10 cellular contexts compared by ENCODE assay signal in the genomic region with DNA sequence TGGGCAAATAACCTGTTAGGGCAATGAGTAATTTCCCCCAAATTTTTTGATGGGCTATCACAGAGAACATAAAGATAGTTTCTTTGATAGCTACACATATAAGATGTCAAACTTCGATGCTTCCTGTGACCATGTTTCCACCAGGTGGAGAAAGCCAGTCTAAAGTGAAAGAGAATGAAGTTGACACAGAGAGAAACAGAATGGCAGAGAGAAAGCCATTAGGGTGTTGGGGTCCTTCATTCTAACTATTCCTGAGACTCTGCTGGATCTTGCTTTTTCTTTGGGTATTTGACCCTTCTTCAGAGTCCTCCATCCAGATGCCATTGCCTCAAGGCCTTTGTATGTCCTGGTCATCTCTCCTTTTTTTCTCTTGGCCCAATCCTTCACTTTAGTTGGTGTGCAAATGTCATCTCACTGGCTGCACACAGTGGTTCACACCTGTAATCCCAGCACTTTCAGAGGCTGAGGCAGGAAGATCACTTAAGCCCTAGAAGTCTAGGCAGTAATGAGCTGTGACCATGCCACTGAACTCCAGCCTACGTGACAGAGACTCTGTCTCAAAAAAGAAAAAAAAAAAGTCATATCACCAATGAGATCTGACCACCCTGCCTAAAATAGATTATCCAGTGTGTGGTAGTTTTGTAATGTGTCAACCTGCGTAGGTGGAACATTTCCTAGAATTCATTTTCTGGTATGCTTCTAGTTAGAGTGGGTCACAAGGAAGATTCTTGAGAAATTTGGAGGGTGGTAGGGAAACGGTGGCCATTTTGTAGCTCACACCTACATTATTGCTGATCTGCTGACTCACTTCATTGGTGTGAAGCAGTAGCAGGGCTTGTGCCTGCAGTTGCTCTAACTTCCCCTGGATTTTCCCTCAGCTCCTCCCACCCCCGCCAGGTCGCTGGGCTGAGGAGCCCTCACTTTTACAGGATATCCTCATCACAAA. TPM values are rescaled to one million over a fixed set of nuclear protein-coding genes. Genes with fewer than 3 reads are reported as not detected.
A peak's percentile ranks its signal among the peaks of the same experiment; 100 is the strongest.
DNase-seq lines count a peak whose midpoint lies in the region; ATAC-seq and TF ChIP-seq lines count a peak whose summit lies in the region.
"Had no signal": no experiment of that assay in that cellular context is flagged by ENCODE, and none has a peak within 500 bp of the region (broad histone marks: within the 10 kb centered on the region; RNA-seq: fewer than 3 reads in every experiment).

No MANE protein-coding gene starts in this region.

- no peak overlapping the region for H3K4me2 ChIP-seq in neuronal stem cell (ENCODE audit: insufficient read depth, low read length, poor library complexity, severe bottlenecking)
- H3K4me2 ChIP-seq: BLaER1 had no signal

- H3K4me1 ChIP-seq in neuronal stem cell (ENCODE audit: control insufficient read depth in 2 of 2, insufficient read depth in 1 of 2, low read depth in 1 of 2, low read length in 2 of 2): no peaks in the 10 kb centered on the region
- H3K4me1 ChIP-seq: BLaER1, SJSA1 had no signal

- H2BK12ac ChIP-seq in neuronal stem cell (ENCODE audit: low read length): no peak overlapping the region

- no peaks in the 10 kb centered on the region for H3K79me1 ChIP-seq in neuronal stem cell (ENCODE audit: low read depth, low read length)

- TF ChIP-seq CTCF in GM10266 (IDR thresholded peaks at IDR 0.05; ENCODE audit: control insufficient read depth, insufficient read depth, low read depth, missing control alignments) (no peak), HFFc6 (IDR thresholded peaks at IDR 0.05) (no peak)

- no peaks in the 10 kb centered on the region for H3K36me3 Mint-ChIP-seq in effector memory CD8-positive, alpha-beta T cell (ENCODE audit: insufficient read depth)
- no peaks in the 10 kb centered on the region for H3K36me3 Mint-ChIP-seq in HFFc6 (ENCODE audit: low read depth)

- H2AFZ ChIP-seq in neuronal stem cell (ENCODE audit: low read length): no peak overlapping the region

- H2AK5ac ChIP-seq in neuronal stem cell (ENCODE audit: low read depth, low read length): no peak overlapping the region

- H3K4me3 Mint-ChIP-seq in effector memory CD8-positive, alpha-beta T cell: peak overlapping the region; percentile 40 to 43
- H3K4me3 Mint-ChIP-seq in HFFc6: no peak overlapping the region

- no peak overlapping the region for H2BK15ac ChIP-seq in neuronal stem cell (ENCODE audit: low read length)

- no peak overlapping the region for H3K14ac ChIP-seq in neuronal stem cell (ENCODE audit: low read length)

- no peak overlapping the region for H3K18ac ChIP-seq in neuronal stem cell (ENCODE audit: low read length)

- no peak overlapping the region for H3K4ac ChIP-seq in neuronal stem cell (ENCODE audit: low read length)

- no peak overlapping the region for H2BK5ac ChIP-seq in neuronal stem cell (ENCODE audit: low read length)

- no peak overlapping the region for H4K8ac ChIP-seq in neuronal stem cell (ENCODE audit: low read depth, low read length)

- H3K9me3 Mint-ChIP-seq in effector memory CD8-positive, alpha-beta T cell: no peaks in the 10 kb centered on the region
- no peaks in the 10 kb centered on the region for H3K9me3 Mint-ChIP-seq in HFFc6

- no peak overlapping the region for H3K4me3 ChIP-seq in neuronal stem cell (ENCODE audit: low read length in 2 of 2)
- H3K4me3 ChIP-seq: BLaER1, SJSA1 had no signal

- no peaks in the 10 kb centered on the region for H3K27me3 Mint-ChIP-seq in effector memory CD8-positive, alpha-beta T cell
- peaks cover 27% of the 10 kb centered on the region for H3K27me3 Mint-ChIP-seq in HFFc6 (ENCODE audit: insufficient read depth)

- H2BK120ac ChIP-seq in neuronal stem cell (ENCODE audit: low read depth, low read length): no peak overlapping the region

- peak overlapping the region; percentile 14 to 66 for H3K27ac Mint-ChIP-seq in effector memory CD8-positive, alpha-beta T cell
- no peak overlapping the region for H3K27ac Mint-ChIP-seq in HFFc6

- H3K9me3 ChIP-seq in neuronal stem cell (replicated peaks in 1 of 2; ENCODE audit: control insufficient read depth in 2 of 2, insufficient read depth in 1 of 2, low read depth in 1 of 2, low read length in 2 of 2): peaks cover 0 to 3% of the 10 kb centered on the region in 2 donors
- H3K9me3 ChIP-seq: BLaER1, SJSA1 had no signal

- H3K27ac ChIP-seq in neuronal stem cell (replicated peaks; ENCODE audit: low read length): no peak overlapping the region
- H3K27ac ChIP-seq: BLaER1, SJSA1 had no signal

- H4K91ac ChIP-seq in neuronal stem cell (ENCODE audit: low read depth, low read length, poor library complexity): no peak overlapping the region

- ATAC-seq in GM21576 (IDR thresholded peaks at IDR 0.05; ENCODE audit: unreplicated experiment): peak; percentile 72
- peak; percentile 52 for ATAC-seq in HG03571 (IDR thresholded peaks at IDR 0.05; ENCODE audit: unreplicated experiment)
- ATAC-seq in effector memory CD8-positive, alpha-beta T cell (replicated peaks): peak; percentile 71

- H3K9ac ChIP-seq in neuronal stem cell (ENCODE audit: low read depth, low read length, poor library complexity): no peak overlapping the region
- H3K9ac ChIP-seq: BLaER1 had no signal

- DNase-seq in GM10266 (ENCODE audit: extremely low spot score): peak; percentile 20
- peak in 1 of 3 experiments; percentile 16 for DNase-seq in effector memory CD8-positive, alpha-beta T cell
- no peak for DNase-seq in HFFc6
- no peak for DNase-seq in NCI-H146 (lab: John Stamatoyannopoulos, UW)
- no peak for DNase-seq in SK-N-DZ (ENCODE audit: low spot score)
- no peak for DNase-seq in neuronal stem cell (ENCODE audit: low spot score)

- H3K27me3 ChIP-seq in neuronal stem cell (ENCODE audit: control insufficient read depth in 3 of 3, insufficient read depth in 3 of 3, low read depth in 1 of 3, low read length in 3 of 3): no peaks in the 10 kb centered on the region
- H3K27me3 ChIP-seq: BLaER1 had no signal

- WGBS in neuronal stem cell (ENCODE audit: extremely low coverage in 2 of 2, insufficient read length in 2 of 2, insufficient replicate concordance in 1 of 2), 2 donors: no CpG with 5 or more reads among the region's 6 CpGs

- H3K36me3 ChIP-seq in neuronal stem cell (replicated peaks in 1 of 2; ENCODE audit: control insufficient read depth in 2 of 2, insufficient read depth in 2 of 2, low read length in 2 of 2): no peaks in the 10 kb centered on the region
- H3K36me3 ChIP-seq: BLaER1, SJSA1 had no signal

- H3K4me1 Mint-ChIP-seq in effector memory CD8-positive, alpha-beta T cell (ENCODE audit: low read depth in 2 of 2): peaks cover 32 to 33% of the 10 kb centered on the region in 2 donors
- H3K4me1 Mint-ChIP-seq in HFFc6 (ENCODE audit: low read depth): no peaks in the 10 kb centered on the region

- H3K23ac ChIP-seq in neuronal stem cell (ENCODE audit: low read depth, low read length, poor library complexity): no peak overlapping the region

RNA-seq across cellular contexts. Expression of a gene that starts 20.8 kb away (rescaled TPM):
- total RNA-seq in HFFc6 (2021; fragmentation: NEBNext Ultra II Directional; extraction: Animal tissue kit (Norgen Biotek cat#: 25700)): 10 to 100 TPM; 39.9 to 54.0 (median 49.3) TPM
- 57.3 and 70.3 TPM in 2 replicates for polyA plus RNA-seq in SK-N-DZ (2014; cell fraction: cytosol; rRNA removed)
- polyA plus RNA-seq in SK-N-DZ (2014; cell fraction: nucleus; rRNA removed): 38.8 and 78.1 TPM in 2 replicates
- polyA plus RNA-seq in neuronal stem cell (2013, experiment 1 of 2): 70.1 TPM
- 70.2 TPM for polyA plus RNA-seq in neuronal stem cell (2013, experiment 2 of 2)
